In the genomic region with DNA sequence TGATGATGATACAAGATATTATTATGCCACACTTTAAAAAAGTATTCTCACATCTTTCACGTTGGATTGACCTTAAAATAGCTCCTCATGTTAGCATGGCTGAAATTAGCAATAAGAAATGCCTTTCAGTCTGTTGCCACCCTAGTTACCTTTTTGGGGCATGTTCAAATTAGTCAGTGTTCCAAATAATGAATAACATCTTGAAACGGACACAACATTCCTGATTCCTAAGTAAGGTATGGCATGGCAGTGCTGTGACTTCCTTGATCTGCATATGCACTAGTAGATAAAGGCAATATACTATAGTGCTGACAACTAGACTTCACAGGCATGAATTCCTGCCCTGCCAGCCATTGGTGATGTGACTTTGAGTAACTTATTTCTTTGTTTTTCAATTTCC, we compare ENCODE assay signal across 3 cellular contexts.
TF ChIP-seq lines count a peak whose summit lies in the region.

No MANE protein-coding gene starts in this region.

TF ChIP-seq in SK-N-SH, 30 proteins besides CTCF, POLR2A, EP300 and RAD21 (continued from another document):
- TF ChIP-seq, protein P1, sequence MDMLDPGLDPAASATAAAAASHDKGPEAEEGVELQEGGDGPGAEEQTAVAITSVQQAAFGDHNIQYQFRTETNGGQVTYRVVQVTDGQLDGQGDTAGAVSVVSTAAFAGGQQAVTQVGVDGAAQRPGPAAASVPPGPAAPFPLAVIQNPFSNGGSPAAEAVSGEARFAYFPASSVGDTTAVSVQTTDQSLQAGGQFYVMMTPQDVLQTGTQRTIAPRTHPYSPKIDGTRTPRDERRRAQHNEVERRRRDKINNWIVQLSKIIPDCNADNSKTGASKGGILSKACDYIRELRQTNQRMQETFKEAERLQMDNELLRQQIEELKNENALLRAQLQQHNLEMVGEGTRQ (IDR thresholded peaks at IDR 0.05; ENCODE audit: borderline replicate concordance, low read depth, low read length) = no peak
- no peak for TF ChIP-seq MXI1 (IDR thresholded peaks at IDR 0.05; ENCODE audit: low read depth, low read length)
- no peak for TF ChIP-seq FOXM1 (IDR thresholded peaks at IDR 0.05; ENCODE audit: low read depth)
- TF ChIP-seq, protein P2, sequence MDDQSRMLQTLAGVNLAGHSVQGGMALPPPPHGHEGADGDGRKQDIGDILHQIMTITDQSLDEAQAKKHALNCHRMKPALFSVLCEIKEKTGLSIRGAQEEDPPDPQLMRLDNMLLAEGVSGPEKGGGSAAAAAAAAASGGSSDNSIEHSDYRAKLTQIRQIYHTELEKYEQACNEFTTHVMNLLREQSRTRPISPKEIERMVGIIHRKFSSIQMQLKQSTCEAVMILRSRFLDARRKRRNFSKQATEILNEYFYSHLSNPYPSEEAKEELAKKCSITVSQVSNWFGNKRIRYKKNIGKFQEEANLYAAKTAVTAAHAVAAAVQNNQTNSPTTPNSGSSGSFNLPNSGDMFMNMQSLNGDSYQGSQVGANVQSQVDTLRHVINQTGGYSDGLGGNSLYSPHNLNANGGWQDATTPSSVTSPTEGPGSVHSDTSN (IDR thresholded peaks at IDR 0.05) = peak; percentile 18; the same call in 1 of the 2 replicates

TF ChIP-seq in SK-N-SH treated with all-trans-retinoic acid at 6 μM for 48 hours, 23 proteins besides CTCF, POLR2A, EP300 and RAD21 (continued from another document):
- TF ChIP-seq, protein P3, sequence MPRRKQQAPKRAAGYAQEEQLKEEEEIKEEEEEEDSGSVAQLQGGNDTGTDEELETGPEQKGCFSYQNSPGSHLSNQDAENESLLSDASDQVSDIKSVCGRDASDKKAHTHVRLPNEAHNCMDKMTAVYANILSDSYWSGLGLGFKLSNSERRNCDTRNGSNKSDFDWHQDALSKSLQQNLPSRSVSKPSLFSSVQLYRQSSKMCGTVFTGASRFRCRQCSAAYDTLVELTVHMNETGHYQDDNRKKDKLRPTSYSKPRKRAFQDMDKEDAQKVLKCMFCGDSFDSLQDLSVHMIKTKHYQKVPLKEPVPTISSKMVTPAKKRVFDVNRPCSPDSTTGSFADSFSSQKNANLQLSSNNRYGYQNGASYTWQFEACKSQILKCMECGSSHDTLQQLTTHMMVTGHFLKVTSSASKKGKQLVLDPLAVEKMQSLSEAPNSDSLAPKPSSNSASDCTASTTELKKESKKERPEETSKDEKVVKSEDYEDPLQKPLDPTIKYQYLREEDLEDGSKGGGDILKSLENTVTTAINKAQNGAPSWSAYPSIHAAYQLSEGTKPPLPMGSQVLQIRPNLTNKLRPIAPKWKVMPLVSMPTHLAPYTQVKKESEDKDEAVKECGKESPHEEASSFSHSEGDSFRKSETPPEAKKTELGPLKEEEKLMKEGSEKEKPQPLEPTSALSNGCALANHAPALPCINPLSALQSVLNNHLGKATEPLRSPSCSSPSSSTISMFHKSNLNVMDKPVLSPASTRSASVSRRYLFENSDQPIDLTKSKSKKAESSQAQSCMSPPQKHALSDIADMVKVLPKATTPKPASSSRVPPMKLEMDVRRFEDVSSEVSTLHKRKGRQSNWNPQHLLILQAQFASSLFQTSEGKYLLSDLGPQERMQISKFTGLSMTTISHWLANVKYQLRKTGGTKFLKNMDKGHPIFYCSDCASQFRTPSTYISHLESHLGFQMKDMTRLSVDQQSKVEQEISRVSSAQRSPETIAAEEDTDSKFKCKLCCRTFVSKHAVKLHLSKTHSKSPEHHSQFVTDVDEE (CRISPR knock-in tag; IDR thresholded peaks at IDR 0.05) = no peak
- TF ChIP-seq, protein P4, sequence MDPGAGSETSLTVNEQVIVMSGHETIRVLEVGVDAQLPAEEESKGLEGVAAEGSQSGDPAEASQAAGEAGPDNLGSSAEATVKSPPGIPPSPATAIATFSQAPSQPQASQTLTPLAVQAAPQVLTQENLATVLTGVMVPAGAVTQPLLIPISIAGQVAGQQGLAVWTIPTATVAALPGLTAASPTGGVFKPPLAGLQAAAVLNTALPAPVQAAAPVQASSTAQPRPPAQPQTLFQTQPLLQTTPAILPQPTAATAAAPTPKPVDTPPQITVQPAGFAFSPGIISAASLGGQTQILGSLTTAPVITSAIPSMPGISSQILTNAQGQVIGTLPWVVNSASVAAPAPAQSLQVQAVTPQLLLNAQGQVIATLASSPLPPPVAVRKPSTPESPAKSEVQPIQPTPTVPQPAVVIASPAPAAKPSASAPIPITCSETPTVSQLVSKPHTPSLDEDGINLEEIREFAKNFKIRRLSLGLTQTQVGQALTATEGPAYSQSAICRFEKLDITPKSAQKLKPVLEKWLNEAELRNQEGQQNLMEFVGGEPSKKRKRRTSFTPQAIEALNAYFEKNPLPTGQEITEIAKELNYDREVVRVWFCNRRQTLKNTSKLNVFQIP (CRISPR knock-in tag; IDR thresholded peaks at IDR 0.05; ENCODE audit: borderline replicate concordance, low read depth) = no peak
- TF ChIP-seq, protein P5, sequence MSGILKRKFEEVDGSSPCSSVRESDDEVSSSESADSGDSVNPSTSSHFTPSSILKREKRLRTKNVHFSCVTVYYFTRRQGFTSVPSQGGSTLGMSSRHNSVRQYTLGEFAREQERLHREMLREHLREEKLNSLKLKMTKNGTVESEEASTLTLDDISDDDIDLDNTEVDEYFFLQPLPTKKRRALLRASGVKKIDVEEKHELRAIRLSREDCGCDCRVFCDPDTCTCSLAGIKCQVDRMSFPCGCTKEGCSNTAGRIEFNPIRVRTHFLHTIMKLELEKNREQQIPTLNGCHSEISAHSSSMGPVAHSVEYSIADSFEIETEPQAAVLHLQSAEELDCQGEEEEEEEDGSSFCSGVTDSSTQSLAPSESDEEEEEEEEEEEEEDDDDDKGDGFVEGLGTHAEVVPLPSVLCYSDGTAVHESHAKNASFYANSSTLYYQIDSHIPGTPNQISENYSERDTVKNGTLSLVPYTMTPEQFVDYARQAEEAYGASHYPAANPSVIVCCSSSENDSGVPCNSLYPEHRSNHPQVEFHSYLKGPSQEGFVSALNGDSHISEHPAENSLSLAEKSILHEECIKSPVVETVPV (CRISPR knock-in tag; IDR thresholded peaks at IDR 0.05) = no peak
- TF ChIP-seq TCF4 (CRISPR knock-in tag; IDR thresholded peaks at IDR 0.05; ENCODE audit: borderline replicate concordance) (no peak), ARNTL (CRISPR knock-in tag; IDR thresholded peaks at IDR 0.05; ENCODE audit: borderline replicate concordance, low read depth) (no peak), OSR1 (CRISPR knock-in tag; IDR thresholded peaks at IDR 0.05) (no peak), ZNF70 (CRISPR knock-in tag; IDR thresholded peaks at IDR 0.05) (no peak), ZNF8 (CRISPR knock-in tag; IDR thresholded peaks at IDR 0.05) (no peak), RARB (CRISPR knock-in tag; IDR thresholded peaks at IDR 0.05) (no peak), ZC3H10 (CRISPR knock-in tag; IDR thresholded peaks at IDR 0.05) (no peak), ESRRG (CRISPR knock-in tag; IDR thresholded peaks at IDR 0.05) (no peak), ZFP3 (CRISPR knock-in tag; IDR thresholded peaks at IDR 0.05) (no peak), ISL1 (CRISPR knock-in tag; IDR thresholded peaks at IDR 0.05) (no peak), PPARA (CRISPR knock-in tag; IDR thresholded peaks at IDR 0.05; ENCODE audit: borderline replicate concordance) (no peak), ZFP30 (CRISPR knock-in tag; IDR thresholded peaks at IDR 0.05) (no peak), GLIS3 (CRISPR knock-in tag; IDR thresholded peaks at IDR 0.05) (no peak), TOX (CRISPR knock-in tag; IDR thresholded peaks at IDR 0.05; ENCODE audit: borderline replicate concordance) (no peak)

TF ChIP-seq in WTC11, 78 proteins besides CTCF, POLR2A, EP300 and RAD21 (continued from another document):
- TF ChIP-seq, protein P6, sequence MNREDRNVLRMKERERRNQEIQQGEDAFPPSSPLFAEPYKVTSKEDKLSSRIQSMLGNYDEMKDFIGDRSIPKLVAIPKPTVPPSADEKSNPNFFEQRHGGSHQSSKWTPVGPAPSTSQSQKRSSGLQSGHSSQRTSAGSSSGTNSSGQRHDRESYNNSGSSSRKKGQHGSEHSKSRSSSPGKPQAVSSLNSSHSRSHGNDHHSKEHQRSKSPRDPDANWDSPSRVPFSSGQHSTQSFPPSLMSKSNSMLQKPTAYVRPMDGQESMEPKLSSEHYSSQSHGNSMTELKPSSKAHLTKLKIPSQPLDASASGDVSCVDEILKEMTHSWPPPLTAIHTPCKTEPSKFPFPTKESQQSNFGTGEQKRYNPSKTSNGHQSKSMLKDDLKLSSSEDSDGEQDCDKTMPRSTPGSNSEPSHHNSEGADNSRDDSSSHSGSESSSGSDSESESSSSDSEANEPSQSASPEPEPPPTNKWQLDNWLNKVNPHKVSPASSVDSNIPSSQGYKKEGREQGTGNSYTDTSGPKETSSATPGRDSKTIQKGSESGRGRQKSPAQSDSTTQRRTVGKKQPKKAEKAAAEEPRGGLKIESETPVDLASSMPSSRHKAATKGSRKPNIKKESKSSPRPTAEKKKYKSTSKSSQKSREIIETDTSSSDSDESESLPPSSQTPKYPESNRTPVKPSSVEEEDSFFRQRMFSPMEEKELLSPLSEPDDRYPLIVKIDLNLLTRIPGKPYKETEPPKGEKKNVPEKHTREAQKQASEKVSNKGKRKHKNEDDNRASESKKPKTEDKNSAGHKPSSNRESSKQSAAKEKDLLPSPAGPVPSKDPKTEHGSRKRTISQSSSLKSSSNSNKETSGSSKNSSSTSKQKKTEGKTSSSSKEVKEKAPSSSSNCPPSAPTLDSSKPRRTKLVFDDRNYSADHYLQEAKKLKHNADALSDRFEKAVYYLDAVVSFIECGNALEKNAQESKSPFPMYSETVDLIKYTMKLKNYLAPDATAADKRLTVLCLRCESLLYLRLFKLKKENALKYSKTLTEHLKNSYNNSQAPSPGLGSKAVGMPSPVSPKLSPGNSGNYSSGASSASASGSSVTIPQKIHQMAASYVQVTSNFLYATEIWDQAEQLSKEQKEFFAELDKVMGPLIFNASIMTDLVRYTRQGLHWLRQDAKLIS (CRISPR knock-in tag; IDR thresholded peaks at IDR 0.05; ENCODE audit: borderline replicate concordance) = no peak
- TF ChIP-seq, protein P7, sequence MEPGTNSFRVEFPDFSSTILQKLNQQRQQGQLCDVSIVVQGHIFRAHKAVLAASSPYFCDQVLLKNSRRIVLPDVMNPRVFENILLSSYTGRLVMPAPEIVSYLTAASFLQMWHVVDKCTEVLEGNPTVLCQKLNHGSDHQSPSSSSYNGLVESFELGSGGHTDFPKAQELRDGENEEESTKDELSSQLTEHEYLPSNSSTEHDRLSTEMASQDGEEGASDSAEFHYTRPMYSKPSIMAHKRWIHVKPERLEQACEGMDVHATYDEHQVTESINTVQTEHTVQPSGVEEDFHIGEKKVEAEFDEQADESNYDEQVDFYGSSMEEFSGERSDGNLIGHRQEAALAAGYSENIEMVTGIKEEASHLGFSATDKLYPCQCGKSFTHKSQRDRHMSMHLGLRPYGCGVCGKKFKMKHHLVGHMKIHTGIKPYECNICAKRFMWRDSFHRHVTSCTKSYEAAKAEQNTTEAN (CRISPR knock-in tag; IDR thresholded peaks at IDR 0.05) = no peak
